ENCODE assay signal across 8 cellular contexts in genomic region chr11:2885676-2886081, GRCh38. TPM values are rescaled to one million over a fixed set of nuclear protein-coding genes. Genes with fewer than 3 reads are reported as not detected.
DNase-seq lines count a peak whose midpoint lies in the region; ATAC-seq and TF ChIP-seq lines count a peak whose summit lies in the region.

Gene CDKN1C, minus strand, starts transcription at chr11:2885775. Its CDS starts 319 bp downstream, at chr11:2885456.

- WGBS in lung, 2 donors = 0% methylated on average over 34 to 60 of the region's 61 CpGs

- POLR2A ChIA-PET in activated CD8-positive, alpha-beta T cell treated with anti-CD3 and anti-CD28 coated beads for 36 hours (lab: Charles Lee) = interaction anchor here (1.2 kb wide), 2 partner anchors 10 to 353 kb away, joined by 3 read pairs; no protein-coding TSS in a partner anchor

- no peaks in the 10 kb centered on the region for H3K36me3 ChIP-seq in duodenal mucosa (ENCODE audit: control insufficient read depth in 1 of 2, insufficient read depth in 2 of 2, low read length in 2 of 2)
- no peaks in the 10 kb centered on the region for H3K36me3 ChIP-seq in lung (ENCODE audit: control insufficient read depth in 2 of 2, insufficient read depth in 2 of 2, low read length in 2 of 2)

- H3K27me3 Mint-ChIP-seq in activated CD8-positive, alpha-beta T cell treated with anti-CD3 and anti-CD28 coated beads for 36 hours = peaks cover 5% of the 10 kb centered on the region

- peaks cover 4 to 9% of the 10 kb centered on the region in 2 donors for H3K27me3 ChIP-seq in duodenal mucosa (ENCODE audit: control insufficient read depth in 1 of 2, insufficient read depth in 2 of 2, low read length in 2 of 2)
- H3K27me3 ChIP-seq in lung (ENCODE audit: control insufficient read depth, insufficient read depth) = no peaks in the 10 kb centered on the region

- CTCF ChIA-PET in activated CD8-positive, alpha-beta T cell treated with anti-CD3 and anti-CD28 coated beads for 36 hours (lab: Charles Lee) = interaction anchor here (0.9 to 13.7 kb wide), 7 partner anchors 8 to 586 kb away, joined by 3 to 412 read pairs (median 4); no protein-coding TSS in a partner anchor

- peak; percentile 42 for ATAC-seq in GM18873 (IDR thresholded peaks at IDR 0.05; ENCODE audit: low FRiP score, unreplicated experiment)
- ATAC-seq in HG03108 (IDR thresholded peaks at IDR 0.05; ENCODE audit: unreplicated experiment) = peak; percentile 65
- peak; percentile 87 for ATAC-seq in activated CD8-positive, alpha-beta T cell treated with anti-CD3 and anti-CD28 coated beads for 36 hours
- peak; percentile 80 for ATAC-seq in lung (ENCODE audit: insufficient read depth, low FRiP score)

- H3K4me1 Mint-ChIP-seq in activated CD8-positive, alpha-beta T cell treated with anti-CD3 and anti-CD28 coated beads for 36 hours (ENCODE audit: low read depth) = peaks cover 4% of the 10 kb centered on the region

- DNase-seq in 8988T (peak; percentile 99), NCI-H345 treated with DMSO at 0.1 percent for 48 hours (lab: John Stamatoyannopoulos, UW; ENCODE audit: unreplicated experiment) (peak; percentile 58), lung (ENCODE audit: low spot score) (peak; percentile 86)
- peak; percentile 83 for DNase-seq in activated CD8-positive, alpha-beta T cell treated with anti-CD3 and anti-CD28 coated beads for 36 hours
- peak; percentile 54 to 72 (median 64) for DNase-seq in stimulated activated CD4-positive, alpha-beta T cell treated with anti-CD3 and anti-CD28 coated beads, TNF-alpha, amount 100 ng/mL, for 24 hours (ENCODE audit: low read depth in 3 of 3)

- H3K4me1 ChIP-seq in duodenal mucosa (ENCODE audit: control insufficient read depth in 1 of 2, insufficient read depth in 2 of 2, low read length in 2 of 2) (peaks cover 2 to 15% of the 10 kb centered on the region in 2 donors), lung (ENCODE audit: control insufficient read depth in 2 of 2, insufficient read depth in 2 of 2, low read length in 2 of 2) (peaks cover 0 to 6% of the 10 kb centered on the region in 2 donors)

- H3K27ac Mint-ChIP-seq in activated CD8-positive, alpha-beta T cell treated with anti-CD3 and anti-CD28 coated beads for 36 hours = no peak within 1 kb of the TSS

- peak within 1 kb of the TSS; percentile 76 for H3K4me3 Mint-ChIP-seq in activated CD8-positive, alpha-beta T cell treated with anti-CD3 and anti-CD28 coated beads for 36 hours

- no peaks in the 10 kb centered on the region for H3K9me3 Mint-ChIP-seq in activated CD8-positive, alpha-beta T cell treated with anti-CD3 and anti-CD28 coated beads for 36 hours

- H3K27ac ChIP-seq in duodenal mucosa (ENCODE audit: low read depth, low read length) (peak within 1 kb of the TSS; percentile 44), lung (ENCODE audit: low read depth in 1 of 2, low read length in 1 of 2) (peak within 1 kb of the TSS; percentile 81 to 82)

- intact Hi-C loops in activated CD8-positive, alpha-beta T cell treated with anti-CD3 and anti-CD28 coated beads for 36 hours (cut with micrococcal nuclease) = loop anchor here (5.0 kb wide), 1 partner anchor 458 kb away; no protein-coding TSS in a partner anchor

- peak within 1 kb of the TSS; percentile 57 to 82 for H3K9ac ChIP-seq in duodenal mucosa (ENCODE audit: low read depth in 1 of 2, low read length in 2 of 2)

- no peak for TF ChIP-seq CTCF in activated CD8-positive, alpha-beta T cell treated with anti-CD3 and anti-CD28 coated beads for 36 hours (IDR thresholded peaks at IDR 0.05)
- TF ChIP-seq CTCF in lung (IDR thresholded peaks at IDR 0.05; ENCODE audit: control extremely low read depth, extremely low read depth) = no peak

- H3K36me3 Mint-ChIP-seq in activated CD8-positive, alpha-beta T cell treated with anti-CD3 and anti-CD28 coated beads for 36 hours (ENCODE audit: low read depth) = no peaks in the 10 kb centered on the region

- peak within 1 kb of the TSS; percentile 71 to 84 for H3K4me3 ChIP-seq in duodenal mucosa (ENCODE audit: low read depth in 1 of 2, low read length in 2 of 2)
- peak within 1 kb of the TSS; percentile 65 for H3K4me3 ChIP-seq in lung

- H3K9me3 ChIP-seq in duodenal mucosa (ENCODE audit: control insufficient read depth in 1 of 2, low read length in 2 of 2) (no peaks in the 10 kb centered on the region), lung (ENCODE audit: control insufficient read depth in 2 of 2, insufficient read depth in 1 of 2, low read length in 1 of 2) (no peaks in the 10 kb centered on the region)

RNA-seq across cellular contexts. Expression of gene CDKN1C, which starts in this region (rescaled TPM):
- 1 to 10 TPM; 1.6 TPM for total RNA-seq in activated CD8-positive, alpha-beta T cell treated with anti-CD3 and anti-CD28 coated beads for 36 hours
- total RNA-seq in lung = 100 to 1,000 TPM in 1 of 2 donors, 10 to 100 TPM in 1; 29.7 to 123 TPM
- polyA plus RNA-seq in lung = 10 to 100 TPM in 1 of 2 donors, 1 to 10 TPM in 1; 9.9 to 24.0 TPM

Comparison
In these comparisons a context has a peak if more than half of its experiments do, and no peak if none do; other contexts are left out.
1. Peak in every context shown above with its lines: DNase-seq, ATAC-seq, H3K4me3 ChIP-seq and H3K27ac ChIP-seq.
2. RNA of gene CDKN1C (total RNA-seq): 29.7 to 123 TPM in lung; 1.6 TPM in activated CD8-positive, alpha-beta T cell treated with anti-CD3 and anti-CD28 coated beads for 36 hours; every median in the first group is over 10 times any median in the second.